In genomic region chr7:147079083-147079482, GRCh38 we compare ENCODE assay signal across 1 cellular context.
TF ChIP-seq lines count a peak whose summit lies in the region.

No MANE protein-coding gene starts in this region.

TF ChIP-seq in GM23338, 12 proteins besides CTCF, POLR2A, EP300 and RAD21 (continued from another document):
- TF ChIP-seq ZNF462 (CRISPR knock-in tag; IDR thresholded peaks at IDR 0.05) (no peak), EZH2phosphoT487 (IDR thresholded peaks at IDR 0.05; ENCODE audit: unreplicated experiment) (no peak)
